ENCODE assay signal across 1 cellular context in the genomic region with DNA sequence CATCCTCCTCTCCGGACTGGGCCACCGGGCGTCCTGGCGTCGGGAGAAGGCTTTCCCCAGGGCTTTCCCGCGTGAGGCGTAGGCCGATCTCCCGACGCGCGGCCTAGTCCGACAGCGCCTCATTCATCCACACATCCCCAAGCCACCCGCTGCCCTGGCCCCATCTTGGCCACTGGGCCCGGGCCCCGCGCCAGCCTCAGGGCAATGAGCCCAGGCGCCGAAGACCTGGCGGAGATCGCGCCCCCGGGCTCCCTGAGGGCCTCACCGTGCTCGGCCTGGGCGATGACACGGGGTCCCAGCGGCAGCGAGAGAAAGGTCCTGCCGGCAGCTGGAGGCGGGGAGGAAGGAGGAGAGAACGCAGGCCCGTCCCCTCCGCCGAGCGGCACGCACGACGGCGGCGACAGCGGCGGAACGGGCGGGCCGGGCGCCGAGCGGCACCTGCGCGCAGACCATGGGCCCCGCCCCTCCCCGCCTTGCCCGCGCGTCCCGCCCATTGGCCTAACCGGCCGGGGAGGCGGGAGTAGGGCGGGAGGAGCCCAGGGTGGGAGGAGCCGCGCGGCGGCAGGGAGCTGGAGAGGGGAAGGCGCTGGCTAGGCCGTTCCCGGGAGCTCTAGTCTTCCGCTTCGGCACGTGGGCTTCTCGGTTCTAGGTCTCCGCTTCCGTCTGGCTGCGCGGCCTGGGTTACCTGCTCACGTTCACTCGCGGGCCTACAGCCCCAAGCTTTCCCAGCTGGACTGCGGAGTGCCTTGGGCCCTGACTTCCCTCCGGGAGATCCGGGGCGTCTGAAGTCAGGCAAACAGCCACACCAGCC.
TF ChIP-seq lines count a peak whose summit lies in the region.

OLA1 (minus strand) TSS at position 346 of the 811 bp plus-strand sequence. CDS start 1,717 bp downstream, outside the sequence.

TF ChIP-seq in HepG2, 621 proteins besides CTCF, POLR2A, EP300 and RAD21 (continued from another document and continues in another):
- TF ChIP-seq ZBTB25 (CRISPR knock-in tag; IDR thresholded peaks at IDR 0.05): peak; percentile 43
- no peak for TF ChIP-seq ZNF468 (CRISPR knock-in tag; IDR thresholded peaks at IDR 0.05)
- TF ChIP-seq SIN3B (IDR thresholded peaks at IDR 0.05; ENCODE audit: low read length): no peak
- peak; percentile 83; the same call in 1 of the 2 replicates for TF ChIP-seq RFXAP (CRISPR knock-in tag; IDR thresholded peaks at IDR 0.05; ENCODE audit: borderline replicate concordance)
- TF ChIP-seq PHF8 (CRISPR knock-in tag; IDR thresholded peaks at IDR 0.05): peak; percentile 100
- TF ChIP-seq SP5 (CRISPR knock-in tag; IDR thresholded peaks at IDR 0.05; ENCODE audit: borderline replicate concordance, low read depth): peak; percentile 74
- TF ChIP-seq ZNF790 (CRISPR knock-in tag; IDR thresholded peaks at IDR 0.05; ENCODE audit: borderline replicate concordance): peak; percentile 94; the same call in 1 of the 2 replicates
- peak; percentile 72 for TF ChIP-seq ZNF224 (CRISPR knock-in tag; IDR thresholded peaks at IDR 0.05)
- TF ChIP-seq AFF4 (CRISPR knock-in tag; IDR thresholded peaks at IDR 0.05): no peak
- TF ChIP-seq SKIL (CRISPR knock-in tag; IDR thresholded peaks at IDR 0.05; ENCODE audit: borderline replicate concordance): peak; percentile 13; the same call in 1 of the 2 replicates
- TF ChIP-seq, protein P1, sequence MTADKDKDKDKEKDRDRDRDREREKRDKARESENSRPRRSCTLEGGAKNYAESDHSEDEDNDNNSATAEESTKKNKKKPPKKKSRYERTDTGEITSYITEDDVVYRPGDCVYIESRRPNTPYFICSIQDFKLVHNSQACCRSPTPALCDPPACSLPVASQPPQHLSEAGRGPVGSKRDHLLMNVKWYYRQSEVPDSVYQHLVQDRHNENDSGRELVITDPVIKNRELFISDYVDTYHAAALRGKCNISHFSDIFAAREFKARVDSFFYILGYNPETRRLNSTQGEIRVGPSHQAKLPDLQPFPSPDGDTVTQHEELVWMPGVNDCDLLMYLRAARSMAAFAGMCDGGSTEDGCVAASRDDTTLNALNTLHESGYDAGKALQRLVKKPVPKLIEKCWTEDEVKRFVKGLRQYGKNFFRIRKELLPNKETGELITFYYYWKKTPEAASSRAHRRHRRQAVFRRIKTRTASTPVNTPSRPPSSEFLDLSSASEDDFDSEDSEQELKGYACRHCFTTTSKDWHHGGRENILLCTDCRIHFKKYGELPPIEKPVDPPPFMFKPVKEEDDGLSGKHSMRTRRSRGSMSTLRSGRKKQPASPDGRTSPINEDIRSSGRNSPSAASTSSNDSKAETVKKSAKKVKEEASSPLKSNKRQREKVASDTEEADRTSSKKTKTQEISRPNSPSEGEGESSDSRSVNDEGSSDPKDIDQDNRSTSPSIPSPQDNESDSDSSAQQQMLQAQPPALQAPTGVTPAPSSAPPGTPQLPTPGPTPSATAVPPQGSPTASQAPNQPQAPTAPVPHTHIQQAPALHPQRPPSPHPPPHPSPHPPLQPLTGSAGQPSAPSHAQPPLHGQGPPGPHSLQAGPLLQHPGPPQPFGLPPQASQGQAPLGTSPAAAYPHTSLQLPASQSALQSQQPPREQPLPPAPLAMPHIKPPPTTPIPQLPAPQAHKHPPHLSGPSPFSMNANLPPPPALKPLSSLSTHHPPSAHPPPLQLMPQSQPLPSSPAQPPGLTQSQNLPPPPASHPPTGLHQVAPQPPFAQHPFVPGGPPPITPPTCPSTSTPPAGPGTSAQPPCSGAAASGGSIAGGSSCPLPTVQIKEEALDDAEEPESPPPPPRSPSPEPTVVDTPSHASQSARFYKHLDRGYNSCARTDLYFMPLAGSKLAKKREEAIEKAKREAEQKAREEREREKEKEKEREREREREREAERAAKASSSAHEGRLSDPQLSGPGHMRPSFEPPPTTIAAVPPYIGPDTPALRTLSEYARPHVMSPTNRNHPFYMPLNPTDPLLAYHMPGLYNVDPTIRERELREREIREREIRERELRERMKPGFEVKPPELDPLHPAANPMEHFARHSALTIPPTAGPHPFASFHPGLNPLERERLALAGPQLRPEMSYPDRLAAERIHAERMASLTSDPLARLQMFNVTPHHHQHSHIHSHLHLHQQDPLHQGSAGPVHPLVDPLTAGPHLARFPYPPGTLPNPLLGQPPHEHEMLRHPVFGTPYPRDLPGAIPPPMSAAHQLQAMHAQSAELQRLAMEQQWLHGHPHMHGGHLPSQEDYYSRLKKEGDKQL (CRISPR knock-in tag; IDR thresholded peaks at IDR 0.05; ENCODE audit: low read depth): peak; percentile 35; the same call in 1 of the 2 replicates
- TF ChIP-seq PLSCR1 (CRISPR knock-in tag; IDR thresholded peaks at IDR 0.05; ENCODE audit: borderline replicate concordance): peak; percentile 84
- no peak for TF ChIP-seq ZNF75D (CRISPR knock-in tag; IDR thresholded peaks at IDR 0.05; ENCODE audit: borderline replicate concordance)
- TF ChIP-seq, protein P2, sequence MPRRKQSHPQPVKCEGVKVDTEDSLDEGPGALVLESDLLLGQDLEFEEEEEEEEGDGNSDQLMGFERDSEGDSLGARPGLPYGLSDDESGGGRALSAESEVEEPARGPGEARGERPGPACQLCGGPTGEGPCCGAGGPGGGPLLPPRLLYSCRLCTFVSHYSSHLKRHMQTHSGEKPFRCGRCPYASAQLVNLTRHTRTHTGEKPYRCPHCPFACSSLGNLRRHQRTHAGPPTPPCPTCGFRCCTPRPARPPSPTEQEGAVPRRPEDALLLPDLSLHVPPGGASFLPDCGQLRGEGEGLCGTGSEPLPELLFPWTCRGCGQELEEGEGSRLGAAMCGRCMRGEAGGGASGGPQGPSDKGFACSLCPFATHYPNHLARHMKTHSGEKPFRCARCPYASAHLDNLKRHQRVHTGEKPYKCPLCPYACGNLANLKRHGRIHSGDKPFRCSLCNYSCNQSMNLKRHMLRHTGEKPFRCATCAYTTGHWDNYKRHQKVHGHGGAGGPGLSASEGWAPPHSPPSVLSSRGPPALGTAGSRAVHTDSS (CRISPR knock-in tag; conservative IDR thresholded peaks at IDR 0.05): no peak; the same call in 1 of the 2 replicates
- TF ChIP-seq ZNF180 (CRISPR knock-in tag; IDR thresholded peaks at IDR 0.05; ENCODE audit: borderline replicate concordance, low read depth): no peak; the same call in 1 of the 2 replicates
- TF ChIP-seq MYPOP (CRISPR knock-in tag; IDR thresholded peaks at IDR 0.05): peak; percentile 83
- 0 out of 2 replicates have a peak, but pooled peaks have one; percentile 62 for TF ChIP-seq ZNF10 (CRISPR knock-in tag; IDR thresholded peaks at IDR 0.05; ENCODE audit: borderline replicate concordance, low read depth)
- no peak for TF ChIP-seq ZNF33A (CRISPR knock-in tag; IDR thresholded peaks at IDR 0.05; ENCODE audit: borderline replicate concordance)
- 0 out of 2 replicates have a peak, but pooled peaks have one; percentile 73 for TF ChIP-seq ZNF616 (CRISPR knock-in tag; IDR thresholded peaks at IDR 0.05; ENCODE audit: low read depth)
- TF ChIP-seq ZSCAN29 (CRISPR knock-in tag; conservative IDR thresholded peaks at IDR 0.05): peak; percentile 79; the same call in 1 of the 2 replicates
- TF ChIP-seq PHF20 (CRISPR knock-in tag; IDR thresholded peaks at IDR 0.05): peak; percentile 81
- TF ChIP-seq KDM5B (CRISPR knock-in tag; IDR thresholded peaks at IDR 0.05; ENCODE audit: borderline replicate concordance): peak; percentile 91; the same call in 1 of the 2 replicates
- TF ChIP-seq GATAD1 (CRISPR knock-in tag; IDR thresholded peaks at IDR 0.05): no peak; the same call in 1 of the 2 replicates
- TF ChIP-seq ZNF20 (CRISPR knock-in tag; IDR thresholded peaks at IDR 0.05): peak; percentile 69; the same call in 1 of the 2 replicates
- peak; percentile 87 for TF ChIP-seq SAP130 (CRISPR knock-in tag; IDR thresholded peaks at IDR 0.05; ENCODE audit: low read depth)
- TF ChIP-seq TCF7 (IDR thresholded peaks at IDR 0.05; ENCODE audit: low read depth): no peak
- TF ChIP-seq ZNF713 (CRISPR knock-in tag; IDR thresholded peaks at IDR 0.05): no peak; the same call in none of the 2 replicates
- TF ChIP-seq ARNT2 (CRISPR knock-in tag; IDR thresholded peaks at IDR 0.05; ENCODE audit: low read depth): peak; percentile 98
- peak; percentile 39; the same call in 1 of the 2 replicates for TF ChIP-seq NR1H2 (CRISPR knock-in tag; IDR thresholded peaks at IDR 0.05; ENCODE audit: borderline replicate concordance, low read depth)
- TF ChIP-seq ZNF605 (CRISPR knock-in tag; IDR thresholded peaks at IDR 0.05): peak; percentile 94
- TF ChIP-seq, protein P3, sequence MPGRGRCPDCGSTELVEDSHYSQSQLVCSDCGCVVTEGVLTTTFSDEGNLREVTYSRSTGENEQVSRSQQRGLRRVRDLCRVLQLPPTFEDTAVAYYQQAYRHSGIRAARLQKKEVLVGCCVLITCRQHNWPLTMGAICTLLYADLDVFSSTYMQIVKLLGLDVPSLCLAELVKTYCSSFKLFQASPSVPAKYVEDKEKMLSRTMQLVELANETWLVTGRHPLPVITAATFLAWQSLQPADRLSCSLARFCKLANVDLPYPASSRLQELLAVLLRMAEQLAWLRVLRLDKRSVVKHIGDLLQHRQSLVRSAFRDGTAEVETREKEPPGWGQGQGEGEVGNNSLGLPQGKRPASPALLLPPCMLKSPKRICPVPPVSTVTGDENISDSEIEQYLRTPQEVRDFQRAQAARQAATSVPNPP (CRISPR knock-in tag; IDR thresholded peaks at IDR 0.05): peak; percentile 71; the same call in 1 of the 2 replicates
- TF ChIP-seq, protein P4, sequence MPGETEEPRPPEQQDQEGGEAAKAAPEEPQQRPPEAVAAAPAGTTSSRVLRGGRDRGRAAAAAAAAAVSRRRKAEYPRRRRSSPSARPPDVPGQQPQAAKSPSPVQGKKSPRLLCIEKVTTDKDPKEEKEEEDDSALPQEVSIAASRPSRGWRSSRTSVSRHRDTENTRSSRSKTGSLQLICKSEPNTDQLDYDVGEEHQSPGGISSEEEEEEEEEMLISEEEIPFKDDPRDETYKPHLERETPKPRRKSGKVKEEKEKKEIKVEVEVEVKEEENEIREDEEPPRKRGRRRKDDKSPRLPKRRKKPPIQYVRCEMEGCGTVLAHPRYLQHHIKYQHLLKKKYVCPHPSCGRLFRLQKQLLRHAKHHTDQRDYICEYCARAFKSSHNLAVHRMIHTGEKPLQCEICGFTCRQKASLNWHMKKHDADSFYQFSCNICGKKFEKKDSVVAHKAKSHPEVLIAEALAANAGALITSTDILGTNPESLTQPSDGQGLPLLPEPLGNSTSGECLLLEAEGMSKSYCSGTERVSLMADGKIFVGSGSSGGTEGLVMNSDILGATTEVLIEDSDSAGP (CRISPR knock-in tag; IDR thresholded peaks at IDR 0.05; ENCODE audit: borderline replicate concordance): peak; percentile 95
- TF ChIP-seq REXO4 (CRISPR knock-in tag; IDR thresholded peaks at IDR 0.05; ENCODE audit: borderline replicate concordance): peak; percentile 26; the same call in 1 of the 2 replicates
- peak; percentile 86; the same call in 1 of the 2 replicates for TF ChIP-seq TP53 (CRISPR knock-in tag; conservative IDR thresholded peaks at IDR 0.05)
